In genomic region chr2:24124003-24124585, GRCh38 we compare ENCODE assay signal across 8 cellular contexts. TPM values are rescaled to one million over a fixed set of nuclear protein-coding genes. Genes with fewer than 3 reads are reported as not detected.
A peak's percentile ranks its signal among the peaks of the same experiment; 100 is the strongest.
DNase-seq lines count a peak whose midpoint lies in the region; ATAC-seq and TF ChIP-seq lines count a peak whose summit lies in the region.

No MANE protein-coding gene starts in this region.

- H2AFZ ChIP-seq in OCI-LY3 (ENCODE audit: low read depth, low read length) (peak overlapping the region; percentile 93), neural cell (ENCODE audit: low read depth, low read length) (no peak overlapping the region)

- H3K36me3 ChIP-seq in OCI-LY3 (replicated peaks; ENCODE audit: low read depth, low read length) (no peaks in the 10 kb centered on the region), neural cell (ENCODE audit: insufficient read depth, low read length) (no peaks in the 10 kb centered on the region)

- H3K27me3 Mint-ChIP-seq in effector memory CD8-positive, alpha-beta T cell = no peaks in the 10 kb centered on the region

- H3K27ac Mint-ChIP-seq in effector memory CD8-positive, alpha-beta T cell = peak overlapping the region; percentile 74 to 77

- H3K27ac ChIP-seq in OCI-LY3 (ENCODE audit: low read length) (peak overlapping the region; percentile 61), neural cell (ENCODE audit: low read length) (no peak overlapping the region)

- no peaks in the 10 kb centered on the region for H3F3A ChIP-seq in neural cell (ENCODE audit: insufficient read depth, low read length, poor library complexity, severe bottlenecking)

- peak overlapping the region; percentile 83 to 88 for H3K4me3 Mint-ChIP-seq in effector memory CD8-positive, alpha-beta T cell

- H3K9me3 ChIP-seq in OCI-LY3 (ENCODE audit: insufficient read depth, low read length) (no peaks in the 10 kb centered on the region), neural cell (ENCODE audit: low read length) (no peaks in the 10 kb centered on the region)

- H3K27me3 ChIP-seq in OCI-LY3 (ENCODE audit: low read depth, low read length) (no peaks in the 10 kb centered on the region), neural cell (ENCODE audit: insufficient read depth, low read depth, low read length) (no peaks in the 10 kb centered on the region)

- H3K4me3 ChIP-seq in OCI-LY3 (ENCODE audit: low read length) (peak overlapping the region; percentile 97), neural cell (ENCODE audit: low read length) (peak overlapping the region; percentile 64)

- DNase-seq in NCI-H524 (lab: John Stamatoyannopoulos, UW) (peak; percentile 21 to 62), NCI-H524 treated with DMSO at 0.1 percent for 48 hours (lab: John Stamatoyannopoulos, UW) (no peak), activated gamma-delta T cell (lab: John Stamatoyannopoulos, UW) (no peak)
- DNase-seq in effector memory CD8-positive, alpha-beta T cell = no peak
- DNase-seq in activated CD8-positive, alpha-beta memory T cell treated with anti-CD3 and anti-CD28 coated beads, Interleukin-2, amount 50 U/mL, for 4 hours = no peak

- peaks cover 12% of the 10 kb centered on the region; the same call in 1 of the 2 replicates for H3K79me2 ChIP-seq in OCI-LY3 (ENCODE audit: low read length)
- H3K79me2 ChIP-seq in neural cell (replicated peaks; ENCODE audit: insufficient read depth, low read length) = no peaks in the 10 kb centered on the region

- H3K36me3 Mint-ChIP-seq in effector memory CD8-positive, alpha-beta T cell (ENCODE audit: insufficient read depth) = no peaks in the 10 kb centered on the region

- TF ChIP-seq RAD21 in neural cell (conservative IDR thresholded peaks at IDR 0.05) = no peak

- TF ChIP-seq CTCF in OCI-LY3 (IDR thresholded peaks at IDR 0.05; ENCODE audit: low read depth, low read length) (no peak), neural cell (IDR thresholded peaks at IDR 0.05; ENCODE audit: poor library complexity, severe bottlenecking) (no peak)

- peaks cover 12% of the 10 kb centered on the region for H3K4me1 ChIP-seq in OCI-LY3 (ENCODE audit: low read length)

- no peaks in the 10 kb centered on the region for H3K9me2 ChIP-seq in neural cell (ENCODE audit: insufficient read depth, low read length)

- H3K9ac ChIP-seq in OCI-LY3 (ENCODE audit: low read length) (peak overlapping the region; percentile 93), neural cell (ENCODE audit: low read length) (peak overlapping the region; percentile 52)

- H3K9me3 Mint-ChIP-seq in effector memory CD8-positive, alpha-beta T cell = no peaks in the 10 kb centered on the region

- peak overlapping the region; percentile 99 for H3K4me2 ChIP-seq in OCI-LY3 (ENCODE audit: low read length)
- no peak overlapping the region for H3K4me2 ChIP-seq in neural cell (ENCODE audit: low read length)

- ATAC-seq in HG02759 (IDR thresholded peaks at IDR 0.05; ENCODE audit: unreplicated experiment) = peak; percentile 7
- ATAC-seq in effector memory CD8-positive, alpha-beta T cell (replicated peaks) = no peak

- H3K4me1 Mint-ChIP-seq in effector memory CD8-positive, alpha-beta T cell (ENCODE audit: low read depth in 2 of 2) = peaks cover 7 to 12% of the 10 kb centered on the region in 2 donors

- H4K20me1 ChIP-seq in OCI-LY3 (ENCODE audit: insufficient read depth, low read length) (no peaks in the 10 kb centered on the region), neural cell (ENCODE audit: insufficient read depth) (no peaks in the 10 kb centered on the region)

- TF ChIP-seq EP300 in neural cell (conservative IDR thresholded peaks at IDR 0.05; ENCODE audit: poor library complexity, severe bottlenecking) = no peak

TF ChIP-seq in neural cell, 6 proteins besides CTCF, POLR2A, EP300 and RAD21:
- TF ChIP-seq POLR2AphosphoS5 (IDR thresholded peaks at IDR 0.05) = no peak
- TF ChIP-seq EZH2 (IDR thresholded peaks at IDR 0.05; ENCODE audit: borderline replicate concordance, insufficient read depth, low read length, poor library complexity, severe bottlenecking) = no peak
- TF ChIP-seq TAF1 (IDR thresholded peaks at IDR 0.05; ENCODE audit: low read depth) = no peak
- TF ChIP-seq, protein P1, sequence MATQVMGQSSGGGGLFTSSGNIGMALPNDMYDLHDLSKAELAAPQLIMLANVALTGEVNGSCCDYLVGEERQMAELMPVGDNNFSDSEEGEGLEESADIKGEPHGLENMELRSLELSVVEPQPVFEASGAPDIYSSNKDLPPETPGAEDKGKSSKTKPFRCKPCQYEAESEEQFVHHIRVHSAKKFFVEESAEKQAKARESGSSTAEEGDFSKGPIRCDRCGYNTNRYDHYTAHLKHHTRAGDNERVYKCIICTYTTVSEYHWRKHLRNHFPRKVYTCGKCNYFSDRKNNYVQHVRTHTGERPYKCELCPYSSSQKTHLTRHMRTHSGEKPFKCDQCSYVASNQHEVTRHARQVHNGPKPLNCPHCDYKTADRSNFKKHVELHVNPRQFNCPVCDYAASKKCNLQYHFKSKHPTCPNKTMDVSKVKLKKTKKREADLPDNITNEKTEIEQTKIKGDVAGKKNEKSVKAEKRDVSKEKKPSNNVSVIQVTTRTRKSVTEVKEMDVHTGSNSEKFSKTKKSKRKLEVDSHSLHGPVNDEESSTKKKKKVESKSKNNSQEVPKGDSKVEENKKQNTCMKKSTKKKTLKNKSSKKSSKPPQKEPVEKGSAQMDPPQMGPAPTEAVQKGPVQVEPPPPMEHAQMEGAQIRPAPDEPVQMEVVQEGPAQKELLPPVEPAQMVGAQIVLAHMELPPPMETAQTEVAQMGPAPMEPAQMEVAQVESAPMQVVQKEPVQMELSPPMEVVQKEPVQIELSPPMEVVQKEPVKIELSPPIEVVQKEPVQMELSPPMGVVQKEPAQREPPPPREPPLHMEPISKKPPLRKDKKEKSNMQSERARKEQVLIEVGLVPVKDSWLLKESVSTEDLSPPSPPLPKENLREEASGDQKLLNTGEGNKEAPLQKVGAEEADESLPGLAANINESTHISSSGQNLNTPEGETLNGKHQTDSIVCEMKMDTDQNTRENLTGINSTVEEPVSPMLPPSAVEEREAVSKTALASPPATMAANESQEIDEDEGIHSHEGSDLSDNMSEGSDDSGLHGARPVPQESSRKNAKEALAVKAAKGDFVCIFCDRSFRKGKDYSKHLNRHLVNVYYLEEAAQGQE (IDR thresholded peaks at IDR 0.05; ENCODE audit: borderline replicate concordance) = no peak
- no peak for TF ChIP-seq MXI1 (conservative IDR thresholded peaks at IDR 0.05; ENCODE audit: poor library complexity, severe bottlenecking)
- TF ChIP-seq SMC3 (conservative IDR thresholded peaks at IDR 0.05; ENCODE audit: poor library complexity) = no peak
TF ChIP-seq in neural cell: peak in this region for 0.

RNA-seq across cellular contexts. Expression of gene FAM228B, which starts 0.8 kb away (rescaled TPM):
- polyA plus RNA-seq in neural cell = 15.0 and 22.0 TPM in 2 replicates
- 34.6 and 35.9 TPM in 2 replicates for polyA minus RNA-seq in neural cell

RNA-seq across cellular contexts. Expression of gene PFN4, which starts 1.0 kb away (rescaled TPM):
- polyA plus RNA-seq in neural cell = 1.3 TPM in 1 of 2 replicates, not detected in the other
- polyA minus RNA-seq in neural cell = not detected in 2 replicates

RNA-seq across cellular contexts. Expression of gene TP53I3, which starts 39.5 kb away (rescaled TPM):
- 1.8 and 4.7 TPM in 2 replicates for polyA plus RNA-seq in neural cell
- polyA minus RNA-seq in neural cell = 1.2 and 1.6 TPM in 2 replicates

RNA-seq across cellular contexts. Expression of gene SF3B6, which starts 48.0 kb away (rescaled TPM):
- 307 and 442 TPM in 2 replicates for polyA plus RNA-seq in neural cell
- polyA minus RNA-seq in neural cell = 96.2 and 104 TPM in 2 replicates

RNA-seq across cellular contexts. Expression of gene FAM228A, which starts 50.8 kb away (rescaled TPM):
- 1.5 and 2.6 TPM in 2 replicates for polyA plus RNA-seq in neural cell
- polyA minus RNA-seq in neural cell = 6.0 and 6.8 TPM in 2 replicates

Comparison
In these comparisons a context has a peak if more than half of its experiments do, and no peak if none do; other contexts are left out.
1. DNase-seq: peak in NCI-H524 (2 of 2); none in NCI-H524 treated with DMSO at 0.1 percent for 48 hours (single experiment), effector memory CD8-positive, alpha-beta T cell (0 of 3), activated gamma-delta T cell (single experiment) and activated CD8-positive, alpha-beta memory T cell treated with anti-CD3 and anti-CD28 coated beads, Interleukin-2, amount 50 U/mL, for 4 hours (single experiment).